In genomic region chr2:159090514-159091201, GRCh38 we compare ENCODE assay signal across 7 cellular contexts.
A peak's percentile ranks its signal among the peaks of the same experiment; 100 is the strongest.
DNase-seq lines count a peak whose midpoint lies in the region; ATAC-seq and TF ChIP-seq lines count a peak whose summit lies in the region.

No MANE protein-coding gene starts in this region.

- no peaks in the 10 kb centered on the region for H3K9me3 ChIP-seq in muscle layer of duodenum (ENCODE audit: control insufficient read depth in 1 of 2, low read length in 2 of 2)

- H3K27me3 ChIP-seq in brain microvascular endothelial cell (replicated peaks) (no peaks in the 10 kb centered on the region), muscle layer of duodenum (ENCODE audit: low read depth, low read length) (no peaks in the 10 kb centered on the region)

- TF ChIP-seq CTCF in brain microvascular endothelial cell (IDR thresholded peaks at IDR 0.05; ENCODE audit: low read depth, low read length, missing control alignments): no peak
- TF ChIP-seq CTCF in foreskin fibroblast (IDR thresholded peaks at IDR 0.05; ENCODE audit: low read depth, low read length): no peak

- DNase-seq in brain microvascular endothelial cell (no peak), foreskin fibroblast (no peak), amygdala (lab: John Stamatoyannopoulos, UW) (no peak), KBM-7 (no peak)

- peaks cover 4% of the 10 kb centered on the region for H3K36me3 ChIP-seq in brain microvascular endothelial cell (replicated peaks)
- H3K36me3 ChIP-seq in muscle layer of duodenum (ENCODE audit: control insufficient read depth in 1 of 2, insufficient read depth in 2 of 2, low read length in 2 of 2): no peaks in the 10 kb centered on the region

- H3K27ac ChIP-seq in brain microvascular endothelial cell (peak overlapping the region; percentile 88), muscle layer of duodenum (ENCODE audit: low read length) (peak overlapping the region; percentile 60)

- H3K4me3 ChIP-seq in brain microvascular endothelial cell (ENCODE audit: low read depth, low read length): no peak overlapping the region
- H3K4me3 ChIP-seq in muscle layer of duodenum (ENCODE audit: low read depth in 1 of 2, low read length in 2 of 2): no peak overlapping the region
- H3K4me3 ChIP-seq in foreskin fibroblast (ENCODE audit: low read depth in 1 of 2, low read length in 2 of 2): no peak overlapping the region

- peaks cover 34 to 63% of the 10 kb centered on the region in 2 donors for H3K4me1 ChIP-seq in muscle layer of duodenum (ENCODE audit: control insufficient read depth in 1 of 2, insufficient read depth in 2 of 2, low read length in 2 of 2)

- peak; percentile 66 for ATAC-seq in GM19324 (IDR thresholded peaks at IDR 0.05; ENCODE audit: low FRiP score, unreplicated experiment)
- peak; percentile 46 for ATAC-seq in HG03139 (IDR thresholded peaks at IDR 0.05; ENCODE audit: unreplicated experiment)

- in situ Hi-C loops in brain microvascular endothelial cell (cut with HindIII; ENCODE audit: low pct_ligation_motif_present, low sequenced_read_pairs): no loop called here
- in situ Hi-C loops in KBM-7 (cut with MboI; ENCODE audit: low pct_unique_long_range_greater_than_20kb, low sequenced_read_pairs): no loop called here
